In the genomic region with DNA sequence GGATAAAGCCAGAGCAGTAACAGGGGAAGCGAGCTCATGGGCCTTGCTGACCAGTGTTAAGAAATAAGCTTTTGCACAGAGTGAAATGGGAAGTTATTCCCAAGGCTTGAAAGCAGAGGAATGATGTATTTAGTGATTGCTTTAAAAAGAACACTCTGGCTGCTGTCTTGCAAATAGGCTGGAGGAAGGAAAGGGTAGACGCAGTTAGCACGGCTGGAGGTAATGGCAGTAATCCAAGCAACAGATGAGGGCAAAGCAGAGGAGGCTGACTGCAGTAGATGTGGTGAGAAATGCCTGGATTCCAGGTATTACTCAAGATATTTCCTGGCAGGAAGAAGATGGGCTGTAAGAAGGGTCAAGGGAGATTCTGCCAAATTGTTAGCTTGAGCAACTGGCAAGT, we compare ENCODE assay signal across 23 cellular contexts.
A peak's percentile ranks its signal among the peaks of the same experiment; 100 is the strongest.
DNase-seq lines count a peak whose midpoint lies in the region; ATAC-seq, FAIRE-seq and TF ChIP-seq lines count a peak whose summit lies in the region.
"Had no signal": no experiment of that assay in that cellular context is flagged by ENCODE, and none has a peak within 500 bp of the region (broad histone marks: within the 10 kb centered on the region; RNA-seq: fewer than 3 reads in every experiment).

No MANE protein-coding gene starts in this region.

- H3K36me3 Mint-ChIP-seq in GM23338 (ENCODE audit: low read depth) (no peaks in the 10 kb centered on the region), astrocyte (ENCODE audit: low read depth, unreplicated experiment) (no peaks in the 10 kb centered on the region)
- H3K36me3 Mint-ChIP-seq: CD4-positive, CD25-positive, alpha-beta regulatory T cell had no signal

- H3K9me3 ChIP-seq in astrocyte (ENCODE audit: insufficient read depth, low read depth, low read length) (peaks cover 3% of the 10 kb centered on the region), colonic mucosa (no peaks in the 10 kb centered on the region)
- H3K9me3 ChIP-seq: BLaER1, HAP-1 had no signal

- H3K27me3 ChIP-seq in GM23338 (ENCODE audit: insufficient read depth) (no peaks in the 10 kb centered on the region), astrocyte (ENCODE audit: insufficient read depth, low read length) (no peaks in the 10 kb centered on the region), colonic mucosa (no peaks in the 10 kb centered on the region)
- H3K27me3 ChIP-seq: BLaER1 had no signal

- H3K27ac ChIP-seq in GM23338 (ENCODE audit: low read depth): no peak overlapping the region
- H3K27ac ChIP-seq in astrocyte (ENCODE audit: low read depth, low read length): no peak overlapping the region
- no peak overlapping the region for H3K27ac ChIP-seq in colonic mucosa
- H3K27ac ChIP-seq: BLaER1, GM23248, PC-9, RWPE1 had no signal

- H3K9ac ChIP-seq in astrocyte (ENCODE audit: low read length) (no peak overlapping the region), colonic mucosa (ENCODE audit: low read depth in 2 of 2, low read length in 2 of 2) (no peak overlapping the region)
- H3K9ac ChIP-seq: BLaER1, GM23248 had no signal

- no peak overlapping the region for H3K4me2 ChIP-seq in GM23338
- no peak overlapping the region for H3K4me2 ChIP-seq in astrocyte (ENCODE audit: low read length)
- H3K4me2 ChIP-seq: BLaER1, PC-9 had no signal

- no peaks in the 10 kb centered on the region for H3K4me1 ChIP-seq in GM23338 (ENCODE audit: insufficient read depth)
- H3K4me1 ChIP-seq in astrocyte (ENCODE audit: insufficient read depth, low read length): no peaks in the 10 kb centered on the region
- H3K4me1 ChIP-seq in colonic mucosa: no peaks in the 10 kb centered on the region
- H3K4me1 ChIP-seq: BLaER1, HAP-1 had no signal

- no peaks in the 10 kb centered on the region for H4K20me1 ChIP-seq in GM23338 (replicated peaks; ENCODE audit: insufficient read depth)
- H4K20me1 ChIP-seq in astrocyte (ENCODE audit: insufficient read depth, low read length): no peaks in the 10 kb centered on the region
- H4K20me1 ChIP-seq: BLaER1 had no signal

- intact Hi-C loops in colonic mucosa (cut with DNase I): no loop called here

- no peak for TF ChIP-seq CTCF in GM23338 (conservative IDR thresholded peaks at IDR 0.05; ENCODE audit: low read depth in 2 of 2)
- TF ChIP-seq CTCF in astrocyte (IDR thresholded peaks at IDR 0.05; ENCODE audit: insufficient read depth, low read depth, low read length): no peak
- no peak for TF ChIP-seq CTCF in choroid plexus epithelial cell (conservative IDR thresholded peaks at IDR 0.05; ENCODE audit: low read depth, low read length)
- TF ChIP-seq CTCF in colonic mucosa (IDR thresholded peaks at IDR 0.05): no peak

- no peaks in the 10 kb centered on the region for H3F3A ChIP-seq in GM23338 (replicated peaks; ENCODE audit: low read depth)

- H3K79me2 ChIP-seq in GM23338 (replicated peaks; ENCODE audit: insufficient read depth) (no peaks in the 10 kb centered on the region), astrocyte (ENCODE audit: insufficient read depth, low read length) (no peaks in the 10 kb centered on the region)

- no peak for DNase-seq in GM23338 (ENCODE audit: low spot score)
- DNase-seq in astrocyte (ENCODE audit: low read depth): peak; percentile 1
- peak; percentile 0 for DNase-seq in choroid plexus epithelial cell (ENCODE audit: low read depth)
- peak; percentile 0 for DNase-seq in non-pigmented ciliary epithelial cell (ENCODE audit: low read depth)
- DNase-seq in colonic mucosa: no peak
- DNase-seq in globus pallidus (ENCODE audit: low spot score): no peak
- DNase-seq: CD4-positive, CD25-positive, alpha-beta regulatory T cell; GM23248; HFFc6; NCI-H1105; NCI-H1436 treated with DMSO at 0.1 percent for 48 hours; NCI-H187 treated with DMSO at 0.1 percent for 48 hours; NCI-H2171 treated with DMSO at 0.1 percent for 48 hours; NCI-H524; NCI-H748 treated with DMSO at 0.1 percent for 48 hours; PC-9; SHP77 had no signal

- H3K4me3 ChIP-seq in GM23338 (no peak overlapping the region), astrocyte (ENCODE audit: insufficient read depth, low read depth, low read length) (no peak overlapping the region), choroid plexus epithelial cell (ENCODE audit: low read depth, low read length) (no peak overlapping the region), colonic mucosa (no peak overlapping the region)
- H3K4me3 ChIP-seq: BLaER1, GM23248, HAP-1, PC-9 had no signal

- H3K4me1 Mint-ChIP-seq in GM23338: no peaks in the 10 kb centered on the region; the same call in 2 of the 3 replicates
- H3K4me1 Mint-ChIP-seq in astrocyte (ENCODE audit: low read depth, unreplicated experiment): no peaks in the 10 kb centered on the region
- H3K4me1 Mint-ChIP-seq: CD4-positive, CD25-positive, alpha-beta regulatory T cell had no signal

- H3K9me3 Mint-ChIP-seq in GM23338 (no peaks in the 10 kb centered on the region), astrocyte (ENCODE audit: unreplicated experiment) (no peaks in the 10 kb centered on the region)

- no peak overlapping the region for H3K27ac Mint-ChIP-seq in GM23338
- no peak overlapping the region for H3K27ac Mint-ChIP-seq in astrocyte (ENCODE audit: unreplicated experiment)
- H3K27ac Mint-ChIP-seq: CD4-positive, CD25-positive, alpha-beta regulatory T cell; HFFc6 had no signal

- no peaks in the 10 kb centered on the region for H3K9me2 ChIP-seq in GM23338 (ENCODE audit: insufficient read depth)

- FAIRE-seq in astrocyte (lab: Jason Lieb, UNC): no peak
- FAIRE-seq: A204.1, D721Med had no signal

- no peak for ATAC-seq in GM23338
- ATAC-seq in HG03521 (IDR thresholded peaks at IDR 0.05; ENCODE audit: unreplicated experiment): no peak

- H3K27me3 Mint-ChIP-seq in GM23338 (ENCODE audit: insufficient read depth, low read depth, poor library complexity): no peaks in the 10 kb centered on the region
- no peaks in the 10 kb centered on the region for H3K27me3 Mint-ChIP-seq in astrocyte (ENCODE audit: low read depth, unreplicated experiment)
- H3K27me3 Mint-ChIP-seq: CD4-positive, CD25-positive, alpha-beta regulatory T cell had no signal

- peak overlapping the region; percentile 39; the same call in 1 of the 2 replicates for H2AFZ ChIP-seq in GM23338
- no peak overlapping the region for H2AFZ ChIP-seq in astrocyte (ENCODE audit: low read depth, low read length)
- H2AFZ ChIP-seq: GM23248, PC-9 had no signal

- H3K4me3 Mint-ChIP-seq in GM23338: no peak overlapping the region
- no peak overlapping the region for H3K4me3 Mint-ChIP-seq in astrocyte (ENCODE audit: unreplicated experiment)
- H3K4me3 Mint-ChIP-seq: CD4-positive, CD25-positive, alpha-beta regulatory T cell; HFFc6 had no signal

- H3K36me3 ChIP-seq in GM23338 (ENCODE audit: insufficient read depth): no peaks in the 10 kb centered on the region
- H3K36me3 ChIP-seq in astrocyte (ENCODE audit: insufficient read depth, low read length): no peaks in the 10 kb centered on the region
- H3K36me3 ChIP-seq in colonic mucosa: no peaks in the 10 kb centered on the region
- H3K36me3 ChIP-seq: BLaER1, HAP-1 had no signal

TF ChIP-seq in GM23338, 12 proteins besides CTCF, POLR2A, EP300 and RAD21 (continues in another document):
- TF ChIP-seq, protein P1, sequence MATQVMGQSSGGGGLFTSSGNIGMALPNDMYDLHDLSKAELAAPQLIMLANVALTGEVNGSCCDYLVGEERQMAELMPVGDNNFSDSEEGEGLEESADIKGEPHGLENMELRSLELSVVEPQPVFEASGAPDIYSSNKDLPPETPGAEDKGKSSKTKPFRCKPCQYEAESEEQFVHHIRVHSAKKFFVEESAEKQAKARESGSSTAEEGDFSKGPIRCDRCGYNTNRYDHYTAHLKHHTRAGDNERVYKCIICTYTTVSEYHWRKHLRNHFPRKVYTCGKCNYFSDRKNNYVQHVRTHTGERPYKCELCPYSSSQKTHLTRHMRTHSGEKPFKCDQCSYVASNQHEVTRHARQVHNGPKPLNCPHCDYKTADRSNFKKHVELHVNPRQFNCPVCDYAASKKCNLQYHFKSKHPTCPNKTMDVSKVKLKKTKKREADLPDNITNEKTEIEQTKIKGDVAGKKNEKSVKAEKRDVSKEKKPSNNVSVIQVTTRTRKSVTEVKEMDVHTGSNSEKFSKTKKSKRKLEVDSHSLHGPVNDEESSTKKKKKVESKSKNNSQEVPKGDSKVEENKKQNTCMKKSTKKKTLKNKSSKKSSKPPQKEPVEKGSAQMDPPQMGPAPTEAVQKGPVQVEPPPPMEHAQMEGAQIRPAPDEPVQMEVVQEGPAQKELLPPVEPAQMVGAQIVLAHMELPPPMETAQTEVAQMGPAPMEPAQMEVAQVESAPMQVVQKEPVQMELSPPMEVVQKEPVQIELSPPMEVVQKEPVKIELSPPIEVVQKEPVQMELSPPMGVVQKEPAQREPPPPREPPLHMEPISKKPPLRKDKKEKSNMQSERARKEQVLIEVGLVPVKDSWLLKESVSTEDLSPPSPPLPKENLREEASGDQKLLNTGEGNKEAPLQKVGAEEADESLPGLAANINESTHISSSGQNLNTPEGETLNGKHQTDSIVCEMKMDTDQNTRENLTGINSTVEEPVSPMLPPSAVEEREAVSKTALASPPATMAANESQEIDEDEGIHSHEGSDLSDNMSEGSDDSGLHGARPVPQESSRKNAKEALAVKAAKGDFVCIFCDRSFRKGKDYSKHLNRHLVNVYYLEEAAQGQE (IDR thresholded peaks at IDR 0.05; ENCODE audit: unreplicated experiment): no peak
- TF ChIP-seq STAT1 (IDR thresholded peaks at IDR 0.05; ENCODE audit: unreplicated experiment): no peak
- TF ChIP-seq POLR2AphosphoS5 (IDR thresholded peaks at IDR 0.05; ENCODE audit: low read depth): no peak
- TF ChIP-seq, protein P2, sequence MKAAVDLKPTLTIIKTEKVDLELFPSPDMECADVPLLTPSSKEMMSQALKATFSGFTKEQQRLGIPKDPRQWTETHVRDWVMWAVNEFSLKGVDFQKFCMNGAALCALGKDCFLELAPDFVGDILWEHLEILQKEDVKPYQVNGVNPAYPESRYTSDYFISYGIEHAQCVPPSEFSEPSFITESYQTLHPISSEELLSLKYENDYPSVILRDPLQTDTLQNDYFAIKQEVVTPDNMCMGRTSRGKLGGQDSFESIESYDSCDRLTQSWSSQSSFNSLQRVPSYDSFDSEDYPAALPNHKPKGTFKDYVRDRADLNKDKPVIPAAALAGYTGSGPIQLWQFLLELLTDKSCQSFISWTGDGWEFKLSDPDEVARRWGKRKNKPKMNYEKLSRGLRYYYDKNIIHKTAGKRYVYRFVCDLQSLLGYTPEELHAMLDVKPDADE (IDR thresholded peaks at IDR 0.05): no peak
- no peak for TF ChIP-seq EZH2 (IDR thresholded peaks at IDR 0.05; ENCODE audit: low read depth, unreplicated experiment)
- no peak for TF ChIP-seq CREB1 (CRISPR knock-in tag; IDR thresholded peaks at IDR 0.05; ENCODE audit: low read depth)
- no peak for TF ChIP-seq EZH2phosphoT487 (IDR thresholded peaks at IDR 0.05; ENCODE audit: unreplicated experiment)
- TF ChIP-seq ZNF331 (CRISPR knock-in tag; IDR thresholded peaks at IDR 0.05; ENCODE audit: low read depth): no peak
- no peak for TF ChIP-seq NANOG (IDR thresholded peaks at IDR 0.05; ENCODE audit: borderline replicate concordance)

Comparison
In these comparisons a context has a peak if more than half of its experiments do, and no peak if none do; other contexts are left out.
1. DNase-seq: peak in astrocyte (single experiment), choroid plexus epithelial cell (single experiment) and non-pigmented ciliary epithelial cell (single experiment); none in GM23338 (single experiment), colonic mucosa (single experiment) and globus pallidus (single experiment).